In the genomic region with DNA sequence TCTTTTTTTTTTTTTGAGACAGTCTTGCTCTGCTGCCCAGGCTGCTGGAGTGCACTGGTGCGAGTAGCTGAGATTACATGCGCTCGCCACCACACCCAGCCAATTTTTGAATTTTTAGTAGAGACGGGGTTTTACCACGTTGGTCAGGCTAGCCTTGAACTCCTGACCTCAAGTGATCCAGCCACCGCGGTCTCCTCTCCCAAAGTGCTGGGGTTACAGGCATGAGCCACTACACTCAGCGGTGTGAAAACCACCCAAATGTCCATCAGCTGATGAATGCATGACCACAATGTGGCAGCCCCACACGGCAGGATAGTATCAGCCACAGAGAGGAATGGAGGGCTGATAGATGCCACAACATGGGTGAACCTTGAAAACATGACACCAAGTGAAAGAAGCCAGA, we compare ENCODE assay signal across 9 cellular contexts. TPM values are rescaled to one million over a fixed set of nuclear protein-coding genes. Genes with fewer than 3 reads are reported as not detected.
DNase-seq lines count a peak whose midpoint lies in the region; ATAC-seq lines count a peak whose summit lies in the region.
"Had no signal": no experiment of that assay in that cellular context is flagged by ENCODE, and none has a peak within 500 bp of the region (broad histone marks: within the 10 kb centered on the region; RNA-seq: fewer than 3 reads in every experiment).

No MANE protein-coding gene starts in this region.

- H3K27me3 Mint-ChIP-seq in naive thymus-derived CD8-positive, alpha-beta T cell: no peaks in the 10 kb centered on the region

- H3K9me3 Mint-ChIP-seq in naive thymus-derived CD8-positive, alpha-beta T cell: no peaks in the 10 kb centered on the region

- peaks cover 0 to 12% (median 3%) of the 10 kb centered on the region in 3 donors for H3K36me3 Mint-ChIP-seq in naive thymus-derived CD8-positive, alpha-beta T cell

- DNase-seq in RPMI8226 (peak; percentile 10), NOMO-1 treated with DMSO at 0.1 percent for 48 hours (lab: John Stamatoyannopoulos, UW; ENCODE audit: unreplicated experiment) (no peak), germinal center (ENCODE audit: low spot score) (no peak), T1000 (lab: John Stamatoyannopoulos, UW) (no peak), NCI-H1694 (lab: John Stamatoyannopoulos, UW) (no peak)
- no peak for DNase-seq in naive thymus-derived CD8-positive, alpha-beta T cell
- DNase-seq: endodermal cell had no signal

- ATAC-seq in GM18502 (IDR thresholded peaks at IDR 0.05; ENCODE audit: poor library complexity, unreplicated experiment) (peak; percentile 52), GM21825 (IDR thresholded peaks at IDR 0.05; ENCODE audit: unreplicated experiment) (peak; percentile 52)
- ATAC-seq in naive thymus-derived CD8-positive, alpha-beta T cell: no peak

- H3K4me3 Mint-ChIP-seq in naive thymus-derived CD8-positive, alpha-beta T cell: peak overlapping the region in 8 of 10 donors; percentile 20 to 91 (median 89)
- H3K4me3 Mint-ChIP-seq: endodermal cell had no signal

- POLR2A ChIA-PET in naive thymus-derived CD8-positive, alpha-beta T cell (lab: Charles Lee): interaction anchor here (0.6 to 0.7 kb wide), 2 partner anchors 10 to 29 kb away, joined by 3 to 5 read pairs; no protein-coding TSS in a partner anchor

- H3K27ac Mint-ChIP-seq in naive thymus-derived CD8-positive, alpha-beta T cell: peak overlapping the region in 8 of 10 donors; percentile 11 to 90 (median 80)
- H3K27ac Mint-ChIP-seq: endodermal cell had no signal

- H3K4me1 Mint-ChIP-seq in naive thymus-derived CD8-positive, alpha-beta T cell: peaks cover 12 to 59% (median 36%) of the 10 kb centered on the region in 4 donors
- H3K4me1 Mint-ChIP-seq: endodermal cell had no signal

RNA-seq across cellular contexts. Expression of a gene that starts 2.1 kb away (rescaled TPM):
- total RNA-seq in naive thymus-derived CD8-positive, alpha-beta T cell: 10 to 100 TPM; 22.1 to 23.7 TPM
- polyA plus RNA-seq in naive thymus-derived CD8-positive, alpha-beta T cell: 10 to 100 TPM; 15.6 to 23.6 (median 16.7) TPM

RNA-seq across cellular contexts. Expression of a gene that starts 25.2 kb away (rescaled TPM):
- 10 to 100 TPM; 29.8 TPM for total RNA-seq in naive thymus-derived CD8-positive, alpha-beta T cell
- 10 to 100 TPM; 83.3 to 97.0 (median 92.5) TPM for polyA plus RNA-seq in naive thymus-derived CD8-positive, alpha-beta T cell

RNA-seq across cellular contexts. Expression of a gene that starts 25.5 kb away (rescaled TPM):
- 10 to 100 TPM; 12.0 to 14.6 TPM for total RNA-seq in naive thymus-derived CD8-positive, alpha-beta T cell
- 10 to 100 TPM; 26.6 to 28.1 (median 27.4) TPM for polyA plus RNA-seq in naive thymus-derived CD8-positive, alpha-beta T cell

RNA-seq across cellular contexts. Expression of a gene that starts 29.9 kb away (rescaled TPM):
- under 1 TPM; 0.38 to 0.57 TPM for total RNA-seq in naive thymus-derived CD8-positive, alpha-beta T cell
- polyA plus RNA-seq in naive thymus-derived CD8-positive, alpha-beta T cell: under 1 TPM in 2 of 3 donors, not detected in 1; 0.13 to 0.28 TPM

RNA-seq across cellular contexts. Expression of a gene that starts 57.3 kb away (rescaled TPM):
- 10 to 100 TPM in 1 of 2 experiments, 1 to 10 TPM in 1; 9.8 to 11.7 TPM for total RNA-seq in naive thymus-derived CD8-positive, alpha-beta T cell
- polyA plus RNA-seq in naive thymus-derived CD8-positive, alpha-beta T cell: 1 to 10 TPM; 4.5 to 9.5 (median 8.7) TPM

Comparison
In these comparisons a context has a peak if more than half of its experiments do, and no peak if none do; other contexts are left out.
1. ATAC-seq: peak in GM18502 (single experiment) and GM21825 (single experiment); none in naive thymus-derived CD8-positive, alpha-beta T cell (0 of 2).